In the genomic region with DNA sequence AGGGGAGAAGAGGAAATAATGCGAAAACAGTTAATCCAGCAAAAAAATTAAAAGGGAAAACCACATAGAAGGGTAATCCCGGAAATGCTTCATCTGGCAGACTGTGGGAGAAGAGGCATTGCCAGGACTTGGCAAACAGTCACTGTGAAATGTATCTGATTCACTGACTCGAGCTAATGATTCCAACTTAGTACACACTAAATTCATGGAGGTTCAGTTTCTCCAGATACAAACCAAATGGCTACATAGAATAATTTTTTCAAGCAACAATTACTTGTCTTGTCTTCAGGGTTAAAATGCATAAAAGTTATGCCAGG, we compare ENCODE assay signal across 9 cellular contexts. TPM values are rescaled to one million over a fixed set of nuclear protein-coding genes. Genes with fewer than 3 reads are reported as not detected.
A peak's percentile ranks its signal among the peaks of the same experiment; 100 is the strongest.
DNase-seq lines count a peak whose midpoint lies in the region; ATAC-seq and TF ChIP-seq lines count a peak whose summit lies in the region.
"Had no signal": no experiment of that assay in that cellular context is flagged by ENCODE, and none has a peak within 500 bp of the region (broad histone marks: within the 10 kb centered on the region; RNA-seq: fewer than 3 reads in every experiment).

No MANE protein-coding gene starts in this region.

- H3K4me1 ChIP-seq in osteoblast (ENCODE audit: insufficient read depth, low read length): peaks cover 28% of the 10 kb centered on the region
- H3K4me1 ChIP-seq in OCI-LY7 (ENCODE audit: insufficient read depth, low read length, poor library complexity, severe bottlenecking): peaks cover 18% of the 10 kb centered on the region

- no peak for DNase-seq in CD14-positive monocyte (ENCODE audit: low spot score)
- DNase-seq in RWPE1 (ENCODE audit: low spot score): no peak
- DNase-seq in epithelial cell of proximal tubule (ENCODE audit: low read depth): peak; percentile 61
- DNase-seq in osteoblast (ENCODE audit: insufficient read length, low spot score, missing footprints): peak; percentile 85
- DNase-seq in posterior vena cava (ENCODE audit: low spot score): no peak
- DNase-seq in OCI-LY7 (ENCODE audit: low spot score): no peak
- no peak for DNase-seq in mesenteric fat pad (ENCODE audit: low spot score)
- DNase-seq: Kasumi-1 had no signal

- H2AFZ ChIP-seq in osteoblast (ENCODE audit: low read length) (no peak overlapping the region), OCI-LY7 (ENCODE audit: low read length) (no peak overlapping the region)

- H3K4me2 ChIP-seq in osteoblast (ENCODE audit: insufficient read depth, low read length): peak overlapping the region; percentile 52
- H3K4me2 ChIP-seq in OCI-LY7 (ENCODE audit: low read length): no peak overlapping the region

- no TSS peak for BruUV-seq in OCI-LY7 (replicated peaks; lab: Mats Ljungman, UMichigan)

- H3K27me3 ChIP-seq in osteoblast (ENCODE audit: insufficient read depth, low read length): no peaks in the 10 kb centered on the region

- H4K20me1 ChIP-seq in osteoblast (ENCODE audit: insufficient read depth, low read length) (peaks cover 66% of the 10 kb centered on the region), OCI-LY7 (ENCODE audit: insufficient read depth, low read length) (peaks cover 19% of the 10 kb centered on the region; the same call in 1 of the 2 replicates)

- POLR2A ChIA-PET in RWPE1 (lab: Yijun Ruan, JAX; ENCODE audit: low non-redundant PET) (no interaction called here), OCI-LY7 (lab: Charles Lee) (interaction anchor here (0.6 to 1.6 kb wide), 6 partner anchors 18 to 67 kb away, joined by 3 to 5 read pairs (median 3); no protein-coding TSS in a partner anchor)

- H3K79me2 ChIP-seq in osteoblast (ENCODE audit: insufficient read depth, low read length) (peaks cover 83% of the 10 kb centered on the region), OCI-LY7 (ENCODE audit: insufficient read depth, low read depth, low read length) (peaks cover 93% of the 10 kb centered on the region)

- no peaks in the 10 kb centered on the region for H3K9me2 ChIP-seq in OCI-LY7 (ENCODE audit: insufficient read depth, low read length)

- intact Hi-C loops in CD14-positive monocyte (cut with micrococcal nuclease): no loop called here
- intact Hi-C loops in posterior vena cava (cut with DNase I): no loop called here
- intact Hi-C loops in OCI-LY7 (cut with micrococcal nuclease; ENCODE audit: unreplicated experiment): loop anchor here (5.0 kb wide), 1 partner anchor 110 kb away; a partner anchor contains a TSS

- H3K9me3 Mint-ChIP-seq in CD14-positive monocyte: no peaks in the 10 kb centered on the region

- ATAC-seq in GM21423 (IDR thresholded peaks at IDR 0.05; ENCODE audit: unreplicated experiment): no peak

- peaks cover 64 to 82% of the 10 kb centered on the region in 2 donors for H3K36me3 Mint-ChIP-seq in CD14-positive monocyte

- CTCF ChIA-PET in RWPE1 (lab: Yijun Ruan, JAX) (interaction anchor here (1.0 kb wide), 1 partner anchor 13 kb away, joined by 3 read pairs; no protein-coding TSS in a partner anchor), OCI-LY7 (lab: Charles Lee; ENCODE audit: unreplicated experiment) (no interaction called here)

- H3K4me3 ChIP-seq in epithelial cell of proximal tubule (ENCODE audit: low read depth, low read length) (no peak overlapping the region), osteoblast (ENCODE audit: insufficient read depth, low read length) (no peak overlapping the region), OCI-LY7 (ENCODE audit: low read depth, low read length, poor library complexity, severe bottlenecking) (no peak overlapping the region)

- no peaks in the 10 kb centered on the region for H3K27me3 Mint-ChIP-seq in CD14-positive monocyte (ENCODE audit: low read depth in 3 of 3)

- H3K27ac Mint-ChIP-seq in CD14-positive monocyte: peak overlapping the region in 4 of 7 donors; percentile 35 to 81 (median 53)

- H3K36me3 ChIP-seq in osteoblast (ENCODE audit: insufficient read depth, low read length) (peaks cover 43% of the 10 kb centered on the region), OCI-LY7 (ENCODE audit: insufficient read depth, low read length) (peaks cover 95% of the 10 kb centered on the region)

- peaks cover 17% of the 10 kb centered on the region for H3K4me1 Mint-ChIP-seq in CD14-positive monocyte

- TF ChIP-seq CTCF in CD14-positive monocyte (IDR thresholded peaks at IDR 0.05) (no peak), RWPE1 (conservative IDR thresholded peaks at IDR 0.05; ENCODE audit: low read depth) (no peak), epithelial cell of proximal tubule (conservative IDR thresholded peaks at IDR 0.05; ENCODE audit: low read depth, low read length) (no peak), osteoblast (IDR thresholded peaks at IDR 0.05; ENCODE audit: extremely low read depth, low read depth, low read length) (no peak), OCI-LY7 (conservative IDR thresholded peaks at IDR 0.05; ENCODE audit: low read length) (no peak)

- H3K27ac ChIP-seq in RWPE1 (peak overlapping the region; percentile 56), osteoblast (ENCODE audit: low read depth, low read length) (peak overlapping the region; percentile 75), OCI-LY7 (ENCODE audit: low read depth, low read length, poor library complexity, severe bottlenecking) (no peak overlapping the region)

- H3K9me3 ChIP-seq in osteoblast (ENCODE audit: low read depth, low read length) (no peaks in the 10 kb centered on the region), OCI-LY7 (ENCODE audit: low read length) (no peaks in the 10 kb centered on the region)

- H3K4me3 Mint-ChIP-seq in CD14-positive monocyte: no peak overlapping the region

RNA-seq across cellular contexts. Expression of a gene that starts 36.4 kb away (rescaled TPM):
- polyA plus RNA-seq in CD14-positive monocyte: 100 to 1,000 TPM; 316 to 320 TPM
- total RNA-seq in epithelial cell of proximal tubule (402 and 472 TPM in 2 replicates), osteoblast (684 and 730 TPM in 2 replicates), posterior vena cava (100 to 1,000 TPM; 151 to 153 TPM), OCI-LY7 (2022) (271 and 292 TPM in 2 replicates), mesenteric fat pad (179 TPM)
- total RNA-seq in OCI-LY7 (2014; rRNA removed; shearing (Covaris generic)): 265 and 270 TPM in 2 replicates

Comparison
In these comparisons a context has a peak if more than half of its experiments do, and no peak if none do; other contexts are left out.
1. DNase-seq: peak in epithelial cell of proximal tubule (single experiment) and osteoblast (single experiment); none in CD14-positive monocyte (single experiment), RWPE1 (single experiment), posterior vena cava (single experiment), OCI-LY7 (single experiment) and mesenteric fat pad (single experiment).